1 cellular context compared by ENCODE assay signal in the genomic region with DNA sequence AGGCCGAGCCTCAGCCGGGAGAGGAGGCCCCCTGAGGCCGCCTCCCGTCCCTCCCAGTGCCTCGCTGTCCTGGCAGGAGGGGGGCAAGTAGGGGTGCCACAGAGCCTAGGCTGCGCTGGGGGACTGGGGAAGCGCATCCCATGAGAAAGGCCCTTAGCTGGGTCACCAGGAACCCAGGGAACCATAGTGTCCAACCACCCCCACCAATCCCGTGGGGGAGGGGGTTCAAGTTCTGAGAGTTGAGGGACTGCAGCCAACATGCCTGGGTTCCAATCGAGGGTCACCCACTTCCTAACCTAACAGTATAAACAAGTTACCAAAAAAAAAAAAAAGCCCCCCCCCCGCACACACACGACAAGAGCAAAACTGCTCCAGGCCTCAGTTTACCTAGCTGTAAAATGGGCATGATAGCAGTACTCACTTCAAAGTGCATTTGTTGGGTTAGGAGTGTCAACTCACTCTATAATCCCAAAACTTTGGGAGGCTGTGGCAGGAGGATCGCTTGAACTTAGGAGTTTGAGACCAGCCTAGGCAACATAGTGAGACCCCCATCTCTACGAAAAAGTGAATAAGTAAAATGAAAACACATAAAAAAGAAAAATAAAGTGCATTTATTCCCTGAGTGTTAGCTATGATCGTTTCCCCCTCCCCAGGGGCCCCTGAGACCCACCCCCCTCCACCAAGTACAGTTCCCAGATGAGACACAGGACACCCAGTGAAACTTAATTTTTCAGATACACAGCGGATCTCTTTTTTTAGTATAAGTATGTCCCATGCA.
TF ChIP-seq lines count a peak whose summit lies in the region.

No MANE protein-coding gene starts in this region.

TF ChIP-seq in K562, 482 proteins besides CTCF, POLR2A, EP300 and RAD21 (continued from another document and continues in another):
- TF ChIP-seq, protein P1, sequence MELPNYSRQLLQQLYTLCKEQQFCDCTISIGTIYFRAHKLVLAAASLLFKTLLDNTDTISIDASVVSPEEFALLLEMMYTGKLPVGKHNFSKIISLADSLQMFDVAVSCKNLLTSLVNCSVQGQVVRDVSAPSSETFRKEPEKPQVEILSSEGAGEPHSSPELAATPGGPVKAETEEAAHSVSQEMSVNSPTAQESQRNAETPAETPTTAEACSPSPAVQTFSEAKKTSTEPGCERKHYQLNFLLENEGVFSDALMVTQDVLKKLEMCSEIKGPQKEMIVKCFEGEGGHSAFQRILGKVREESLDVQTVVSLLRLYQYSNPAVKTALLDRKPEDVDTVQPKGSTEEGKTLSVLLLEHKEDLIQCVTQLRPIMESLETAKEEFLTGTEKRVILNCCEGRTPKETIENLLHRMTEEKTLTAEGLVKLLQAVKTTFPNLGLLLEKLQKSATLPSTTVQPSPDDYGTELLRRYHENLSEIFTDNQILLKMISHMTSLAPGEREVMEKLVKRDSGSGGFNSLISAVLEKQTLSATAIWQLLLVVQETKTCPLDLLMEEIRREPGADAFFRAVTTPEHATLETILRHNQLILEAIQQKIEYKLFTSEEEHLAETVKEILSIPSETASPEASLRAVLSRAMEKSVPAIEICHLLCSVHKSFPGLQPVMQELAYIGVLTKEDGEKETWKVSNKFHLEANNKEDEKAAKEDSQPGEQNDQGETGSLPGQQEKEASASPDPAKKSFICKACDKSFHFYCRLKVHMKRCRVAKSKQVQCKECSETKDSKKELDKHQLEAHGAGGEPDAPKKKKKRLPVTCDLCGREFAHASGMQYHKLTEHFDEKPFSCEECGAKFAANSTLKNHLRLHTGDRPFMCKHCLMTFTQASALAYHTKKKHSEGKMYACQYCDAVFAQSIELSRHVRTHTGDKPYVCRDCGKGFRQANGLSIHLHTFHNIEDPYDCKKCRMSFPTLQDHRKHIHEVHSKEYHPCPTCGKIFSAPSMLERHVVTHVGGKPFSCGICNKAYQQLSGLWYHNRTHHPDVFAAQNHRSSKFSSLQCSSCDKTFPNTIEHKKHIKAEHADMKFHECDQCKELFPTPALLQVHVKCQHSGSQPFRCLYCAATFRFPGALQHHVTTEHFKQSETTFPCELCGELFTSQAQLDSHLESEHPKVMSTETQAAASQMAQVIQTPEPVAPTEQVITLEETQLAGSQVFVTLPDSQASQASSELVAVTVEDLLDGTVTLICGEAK (IDR thresholded peaks at IDR 0.05) = no peak
- TF ChIP-seq, protein P1 (CRISPR knock-in tag; IDR thresholded peaks at IDR 0.05) = no peak
- TF ChIP-seq, protein P2, sequence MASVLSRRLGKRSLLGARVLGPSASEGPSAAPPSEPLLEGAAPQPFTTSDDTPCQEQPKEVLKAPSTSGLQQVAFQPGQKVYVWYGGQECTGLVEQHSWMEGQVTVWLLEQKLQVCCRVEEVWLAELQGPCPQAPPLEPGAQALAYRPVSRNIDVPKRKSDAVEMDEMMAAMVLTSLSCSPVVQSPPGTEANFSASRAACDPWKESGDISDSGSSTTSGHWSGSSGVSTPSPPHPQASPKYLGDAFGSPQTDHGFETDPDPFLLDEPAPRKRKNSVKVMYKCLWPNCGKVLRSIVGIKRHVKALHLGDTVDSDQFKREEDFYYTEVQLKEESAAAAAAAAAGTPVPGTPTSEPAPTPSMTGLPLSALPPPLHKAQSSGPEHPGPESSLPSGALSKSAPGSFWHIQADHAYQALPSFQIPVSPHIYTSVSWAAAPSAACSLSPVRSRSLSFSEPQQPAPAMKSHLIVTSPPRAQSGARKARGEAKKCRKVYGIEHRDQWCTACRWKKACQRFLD (CRISPR knock-in tag; IDR thresholded peaks at IDR 0.05) = no peak
- peak; percentile 92 for TF ChIP-seq PHF20 (IDR thresholded peaks at IDR 0.05; ENCODE audit: partially characterized antibody)
- peak; percentile 100 for TF ChIP-seq CHD4 (IDR thresholded peaks at IDR 0.05; ENCODE audit: insufficient read depth, insufficient replicate concordance, low read depth, low read length, poor library complexity, severe bottlenecking)
- TF ChIP-seq DMBX1 (CRISPR knock-in tag; IDR thresholded peaks at IDR 0.05; ENCODE audit: borderline replicate concordance) = peak; percentile 48; the same call in 1 of the 2 replicates
- peak; percentile 100 for TF ChIP-seq BCOR (IDR thresholded peaks at IDR 0.05)
- no peak for TF ChIP-seq RBM34 (IDR thresholded peaks at IDR 0.05; ENCODE audit: borderline replicate concordance, insufficient read depth, low read length)
- TF ChIP-seq NR4A1 (CRISPR knock-in tag; IDR thresholded peaks at IDR 0.05) = no peak
- no peak for TF ChIP-seq NR4A1 (tag; IDR thresholded peaks at IDR 0.05)
- TF ChIP-seq, protein P3, sequence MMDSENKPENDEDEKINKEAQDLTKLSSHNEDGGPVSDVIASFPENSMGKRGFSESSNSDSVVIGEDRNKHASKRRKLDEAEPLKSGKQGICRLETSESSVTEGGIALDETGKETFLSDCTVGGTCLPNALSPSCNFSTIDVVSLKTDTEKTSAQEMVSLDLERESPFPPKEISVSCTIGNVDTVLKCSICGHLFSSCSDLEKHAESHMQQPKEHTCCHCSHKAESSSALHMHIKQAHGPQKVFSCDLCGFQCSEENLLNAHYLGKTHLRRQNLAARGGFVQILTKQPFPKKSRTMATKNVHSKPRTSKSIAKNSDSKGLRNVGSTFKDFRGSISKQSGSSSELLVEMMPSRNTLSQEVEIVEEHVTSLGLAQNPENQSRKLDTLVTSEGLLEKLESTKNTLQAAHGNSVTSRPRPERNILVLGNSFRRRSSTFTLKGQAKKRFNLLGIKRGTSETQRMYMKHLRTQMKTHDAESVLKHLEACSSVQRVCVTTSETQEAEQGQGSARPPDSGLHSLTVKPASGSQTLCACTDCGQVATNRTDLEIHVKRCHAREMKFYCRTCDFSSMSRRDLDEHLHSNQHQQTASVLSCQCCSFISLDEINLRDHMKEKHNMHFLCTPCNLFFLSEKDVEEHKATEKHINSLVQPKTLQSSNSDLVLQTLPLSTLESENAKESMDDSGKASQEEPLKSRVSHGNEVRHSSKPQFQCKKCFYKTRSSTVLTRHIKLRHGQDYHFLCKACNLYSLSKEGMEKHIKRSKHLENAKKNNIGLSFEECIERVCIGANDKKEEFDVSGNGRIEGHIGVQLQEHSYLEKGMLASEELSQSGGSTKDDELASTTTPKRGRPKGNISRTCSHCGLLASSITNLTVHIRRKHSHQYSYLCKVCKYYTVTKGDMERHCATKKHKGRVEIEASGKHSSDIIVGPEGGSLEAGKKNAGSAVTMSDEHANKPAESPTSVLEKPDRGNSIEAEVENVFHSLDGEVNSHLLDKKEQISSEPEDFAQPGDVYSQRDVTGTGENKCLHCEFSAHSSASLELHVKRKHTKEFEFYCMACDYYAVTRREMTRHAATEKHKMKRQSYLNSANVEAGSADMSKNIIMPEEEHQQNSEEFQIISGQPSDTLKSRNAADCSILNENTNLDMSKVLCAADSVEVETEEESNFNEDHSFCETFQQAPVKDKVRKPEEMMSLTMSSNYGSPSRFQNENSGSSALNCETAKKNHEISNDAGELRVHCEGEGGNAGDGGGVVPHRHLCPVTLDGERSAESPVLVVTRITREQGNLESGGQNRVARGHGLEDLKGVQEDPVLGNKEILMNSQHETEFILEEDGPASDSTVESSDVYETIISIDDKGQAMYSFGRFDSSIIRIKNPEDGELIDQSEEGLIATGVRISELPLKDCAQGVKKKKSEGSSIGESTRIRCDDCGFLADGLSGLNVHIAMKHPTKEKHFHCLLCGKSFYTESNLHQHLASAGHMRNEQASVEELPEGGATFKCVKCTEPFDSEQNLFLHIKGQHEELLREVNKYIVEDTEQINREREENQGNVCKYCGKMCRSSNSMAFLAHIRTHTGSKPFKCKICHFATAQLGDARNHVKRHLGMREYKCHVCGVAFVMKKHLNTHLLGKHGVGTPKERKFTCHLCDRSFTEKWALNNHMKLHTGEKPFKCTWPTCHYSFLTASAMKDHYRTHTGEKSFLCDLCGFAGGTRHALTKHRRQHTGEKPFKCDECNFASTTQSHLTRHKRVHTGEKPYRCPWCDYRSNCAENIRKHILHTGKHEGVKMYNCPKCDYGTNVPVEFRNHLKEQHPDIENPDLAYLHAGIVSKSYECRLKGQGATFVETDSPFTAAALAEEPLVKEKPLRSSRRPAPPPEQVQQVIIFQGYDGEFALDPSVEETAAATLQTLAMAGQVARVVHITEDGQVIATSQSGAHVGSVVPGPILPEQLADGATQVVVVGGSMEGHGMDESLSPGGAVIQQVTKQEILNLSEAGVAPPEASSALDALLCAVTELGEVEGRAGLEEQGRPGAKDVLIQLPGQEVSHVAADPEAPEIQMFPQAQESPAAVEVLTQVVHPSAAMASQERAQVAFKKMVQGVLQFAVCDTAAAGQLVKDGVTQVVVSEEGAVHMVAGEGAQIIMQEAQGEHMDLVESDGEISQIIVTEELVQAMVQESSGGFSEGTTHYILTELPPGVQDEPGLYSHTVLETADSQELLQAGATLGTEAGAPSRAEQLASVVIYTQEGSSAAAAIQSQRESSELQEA (IDR thresholded peaks at IDR 0.05; ENCODE audit: low read depth) = peak; percentile 35; the same call in 1 of the 2 replicates
- TF ChIP-seq BCL6 (CRISPR knock-in tag; IDR thresholded peaks at IDR 0.05) = no peak
- TF ChIP-seq, protein P4, sequence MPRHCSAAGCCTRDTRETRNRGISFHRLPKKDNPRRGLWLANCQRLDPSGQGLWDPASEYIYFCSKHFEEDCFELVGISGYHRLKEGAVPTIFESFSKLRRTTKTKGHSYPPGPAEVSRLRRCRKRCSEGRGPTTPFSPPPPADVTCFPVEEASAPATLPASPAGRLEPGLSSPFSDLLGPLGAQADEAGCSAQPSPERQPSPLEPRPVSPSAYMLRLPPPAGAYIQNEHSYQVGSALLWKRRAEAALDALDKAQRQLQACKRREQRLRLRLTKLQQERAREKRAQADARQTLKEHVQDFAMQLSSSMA (CRISPR knock-in tag; IDR thresholded peaks at IDR 0.05) = no peak
- TF ChIP-seq FOXK1 (CRISPR knock-in tag; IDR thresholded peaks at IDR 0.05; ENCODE audit: borderline replicate concordance) = no peak
- peak; percentile 95 to 96 for TF ChIP-seq KDM1A (IDR thresholded peaks at IDR 0.05)
- TF ChIP-seq ZNF41 (CRISPR knock-in tag; conservative IDR thresholded peaks at IDR 0.05) = no peak
- TF ChIP-seq, protein P5, sequence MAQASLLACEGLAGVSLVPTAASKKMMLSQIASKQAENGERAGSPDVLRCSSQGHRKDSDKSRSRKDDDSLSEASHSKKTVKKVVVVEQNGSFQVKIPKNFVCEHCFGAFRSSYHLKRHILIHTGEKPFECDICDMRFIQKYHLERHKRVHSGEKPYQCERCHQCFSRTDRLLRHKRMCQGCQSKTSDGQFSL (CRISPR knock-in tag; IDR thresholded peaks at IDR 0.05) = peak; percentile 85
- TF ChIP-seq, protein P5 (tag; IDR thresholded peaks at IDR 0.05) = peak in 1 of 2 experiments; percentile 90; a peak in 2 of 4 replicates
- peak; percentile 22; the same call in 1 of the 2 replicates for TF ChIP-seq MIER1 (IDR thresholded peaks at IDR 0.05; ENCODE audit: low read depth)
- TF ChIP-seq KDM4B (IDR thresholded peaks at IDR 0.05; ENCODE audit: borderline replicate concordance in 2 of 2, low read depth in 1 of 2) = no peak; a peak in 1 of 4 replicates
- 0 out of 2 replicates have a peak, but pooled peaks have one; percentile 27 for TF ChIP-seq LEF1 (IDR thresholded peaks at IDR 0.05)
- peak; percentile 80 for TF ChIP-seq GTF2E2 (tag; IDR thresholded peaks at IDR 0.05)
- no peak for TF ChIP-seq ZNF695 (CRISPR knock-in tag; IDR thresholded peaks at IDR 0.05)
- TF ChIP-seq, protein P6, sequence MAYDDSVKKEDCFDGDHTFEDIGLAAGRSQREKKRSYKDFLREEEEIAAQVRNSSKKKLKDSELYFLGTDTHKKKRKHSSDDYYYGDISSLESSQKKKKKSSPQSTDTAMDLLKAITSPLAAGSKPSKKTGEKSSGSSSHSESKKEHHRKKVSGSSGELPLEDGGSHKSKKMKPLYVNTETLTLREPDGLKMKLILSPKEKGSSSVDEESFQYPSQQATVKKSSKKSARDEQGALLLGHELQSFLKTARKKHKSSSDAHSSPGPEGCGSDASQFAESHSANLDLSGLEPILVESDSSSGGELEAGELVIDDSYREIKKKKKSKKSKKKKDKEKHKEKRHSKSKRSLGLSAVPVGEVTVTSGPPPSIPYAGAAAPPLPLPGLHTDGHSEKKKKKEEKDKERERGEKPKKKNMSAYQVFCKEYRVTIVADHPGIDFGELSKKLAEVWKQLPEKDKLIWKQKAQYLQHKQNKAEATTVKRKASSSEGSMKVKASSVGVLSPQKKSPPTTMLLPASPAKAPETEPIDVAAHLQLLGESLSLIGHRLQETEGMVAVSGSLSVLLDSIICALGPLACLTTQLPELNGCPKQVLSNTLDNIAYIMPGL (CRISPR knock-in tag; IDR thresholded peaks at IDR 0.05) = peak; percentile 41; the same call in 1 of the 2 replicates
- TF ChIP-seq KLF16 (IDR thresholded peaks at IDR 0.05) = no peak
- TF ChIP-seq, protein P7, sequence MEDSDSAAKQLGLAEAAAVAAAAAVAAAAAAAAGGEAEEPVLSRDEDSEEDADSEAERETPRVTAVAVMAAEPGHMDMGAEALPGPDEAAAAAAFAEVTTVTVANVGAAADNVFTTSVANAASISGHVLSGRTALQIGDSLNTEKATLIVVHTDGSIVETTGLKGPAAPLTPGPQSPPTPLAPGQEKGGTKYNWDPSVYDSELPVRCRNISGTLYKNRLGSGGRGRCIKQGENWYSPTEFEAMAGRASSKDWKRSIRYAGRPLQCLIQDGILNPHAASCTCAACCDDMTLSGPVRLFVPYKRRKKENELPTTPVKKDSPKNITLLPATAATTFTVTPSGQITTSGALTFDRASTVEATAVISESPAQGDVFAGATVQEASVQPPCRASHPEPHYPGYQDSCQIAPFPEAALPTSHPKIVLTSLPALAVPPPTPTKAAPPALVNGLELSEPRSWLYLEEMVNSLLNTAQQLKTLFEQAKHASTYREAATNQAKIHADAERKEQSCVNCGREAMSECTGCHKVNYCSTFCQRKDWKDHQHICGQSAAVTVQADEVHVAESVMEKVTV (CRISPR knock-in tag; IDR thresholded peaks at IDR 0.05) = no peak
- TF ChIP-seq CC2D1A (IDR thresholded peaks at IDR 0.05) = peak; percentile 87
- TF ChIP-seq EZH2 (IDR thresholded peaks at IDR 0.05; ENCODE audit: borderline replicate concordance, low read depth, low read length) = no peak
